ENCODE assay signal across 25 cellular contexts in the genomic region with DNA sequence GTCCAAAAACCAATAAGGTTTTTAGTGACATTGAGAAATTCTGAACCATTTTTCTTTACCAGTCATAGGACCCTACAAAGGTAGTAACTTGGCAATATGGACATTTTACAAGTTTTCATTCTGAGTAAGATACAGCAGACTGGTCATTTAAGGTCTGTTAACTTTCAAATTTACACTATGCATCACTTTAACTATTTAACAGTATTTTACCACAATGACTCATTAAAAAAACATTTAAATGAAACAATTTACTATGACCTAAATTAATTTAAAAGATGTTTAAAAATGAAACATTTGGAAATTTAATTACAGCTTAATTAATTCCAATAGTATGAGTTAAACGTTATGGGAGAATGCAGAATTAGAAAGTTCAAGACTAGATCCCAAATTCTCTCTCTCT.
DNase-seq lines count a peak whose midpoint lies in the region; ATAC-seq, FAIRE-seq and TF ChIP-seq lines count a peak whose summit lies in the region.
"Had no signal": no experiment of that assay in that cellular context is flagged by ENCODE, and none has a peak within 500 bp of the region (broad histone marks: within the 10 kb centered on the region; RNA-seq: fewer than 3 reads in every experiment).

No MANE protein-coding gene starts in this region.

- DNase-seq in HCEC 1CT (peak; percentile 33), foreskin keratinocyte (peak in 1 of 2 donors; percentile 13), NCI-H526 treated with DMSO at 0.1 percent for 48 hours (lab: John Stamatoyannopoulos, UW) (no peak), NCI-H446 treated with DMSO at 0.1 percent for 48 hours (lab: John Stamatoyannopoulos, UW) (no peak)
- DNase-seq in activated CD8-positive, alpha-beta memory T cell treated with anti-CD3 and anti-CD28 coated beads, Interleukin-2, amount 50 U/mL, for 48 hours, result no peak
- DNase-seq: activated B cell treated with CpG ODN at 0.5 μM for 24 hours; AML-193; anterior cingulate cortex; central memory CD4-positive, alpha-beta T cell; DMS53; gastrocnemius medialis; hypothalamus; Kasumi-1; NCI-H1092 treated with DMSO at 0.1 percent for 48 hours; NCI-H2029; stomach; T-helper 9 cell had no signal

- TF ChIP-seq CTCF in foreskin keratinocyte (conservative IDR thresholded peaks at IDR 0.05), result no peak

- H3K4me3 ChIP-seq in skeletal muscle satellite cell (ENCODE audit: low read length), result peak overlapping the region; percentile 29
- H3K4me3 ChIP-seq: gastrocnemius medialis, HAP-1, stomach, tibial nerve had no signal

- peak overlapping the region; percentile 60 for H3K4me2 ChIP-seq in skeletal muscle satellite cell (ENCODE audit: low read length)

- no peaks in the 10 kb centered on the region for H3K36me3 ChIP-seq in skeletal muscle satellite cell (ENCODE audit: insufficient read depth, low read length)
- H3K36me3 ChIP-seq: gastrocnemius medialis, HAP-1, stomach, tibial nerve had no signal

- H3K9ac ChIP-seq in skeletal muscle satellite cell (ENCODE audit: low read depth, low read length), result peak overlapping the region; percentile 2

- ATAC-seq in foreskin keratinocyte, result peak; percentile 22
- no peak for ATAC-seq in HG02870 (IDR thresholded peaks at IDR 0.05; ENCODE audit: unreplicated experiment)
- ATAC-seq: gastrocnemius medialis had no signal

- H3K27me3 ChIP-seq in foreskin keratinocyte (no peaks in the 10 kb centered on the region), skeletal muscle satellite cell (ENCODE audit: control insufficient read depth, insufficient read depth, low read length) (no peaks in the 10 kb centered on the region)
- H3K27me3 ChIP-seq: gastrocnemius medialis, stomach, tibial nerve had no signal

- peak; percentile 90 for FAIRE-seq in TTC549 (lab: Jason Lieb, UNC)
- FAIRE-seq: GM12891, islet of Langerhans had no signal

- H3K27ac ChIP-seq in foreskin keratinocyte, result no peak overlapping the region
- H3K27ac ChIP-seq: gastrocnemius medialis, HL-60, stomach, tibial nerve had no signal

- peaks cover 22% of the 10 kb centered on the region for H3K4me1 ChIP-seq in foreskin keratinocyte
- peaks cover 26% of the 10 kb centered on the region for H3K4me1 ChIP-seq in skeletal muscle satellite cell (ENCODE audit: control insufficient read depth, insufficient read depth, low read length)
- H3K4me1 ChIP-seq: gastrocnemius medialis, HAP-1, stomach, tibial nerve had no signal

- H3K9me3 ChIP-seq in skeletal muscle satellite cell (replicated peaks; ENCODE audit: low read length), result no peaks in the 10 kb centered on the region
- H3K9me3 ChIP-seq: gastrocnemius medialis, HAP-1, stomach, tibial nerve had no signal
